29 cellular contexts compared by ENCODE assay signal in genomic region chr2:98142106-98142815, GRCh38. TPM values are rescaled to one million over a fixed set of nuclear protein-coding genes. Genes with fewer than 3 reads are reported as not detected.
DNase-seq lines count a peak whose midpoint lies in the region; ATAC-seq and TF ChIP-seq lines count a peak whose summit lies in the region.
"Had no signal": no experiment of that assay in that cellular context is flagged by ENCODE, and none has a peak within 500 bp of the region (broad histone marks: within the 10 kb centered on the region; RNA-seq: fewer than 3 reads in every experiment).

No MANE protein-coding gene starts in this region.

- peak overlapping the region; percentile 43 for H3K27ac Mint-ChIP-seq in stimulated activated naive B cell treated with anti-CD40 and anti-IgM and Interleukin-4, amounts not matched to agents 10 μg/mL and 1 μg/mL and 100 μg/mL, for 72 hours
- H3K27ac Mint-ChIP-seq in osteocyte (ENCODE audit: unreplicated experiment), result no peak overlapping the region
- no peak overlapping the region for H3K27ac Mint-ChIP-seq in progenitor cell of endocrine pancreas
- H3K27ac Mint-ChIP-seq: activated CD8-positive, alpha-beta memory T cell treated with anti-CD3 and anti-CD28 coated beads, Interleukin-2, amount 10 ng/mL, durations not matched to agents 7 days and 5 days; activated naive CD4-positive, alpha-beta T cell treated with anti-CD3 and anti-CD28 coated beads, Interleukin-2, amount 10 ng/mL, durations not matched to agents 7 days and 5 days; CD4-positive, CD25-positive, alpha-beta regulatory T cell; natural killer cell treated with Interleukin-12 subunit alpha and Interleukin-12 subunit beta and Interleukin-15 and Interleukin-18, amount 100 ng/mL, for 72 hours; T-helper 17 cell had no signal

- H3K36me3 Mint-ChIP-seq in stimulated activated naive B cell treated with anti-CD40 and anti-IgM and Interleukin-4, amounts not matched to agents 10 μg/mL and 1 μg/mL and 100 μg/mL, for 72 hours, result peaks cover 0 to 4% of the 10 kb centered on the region in 2 donors
- H3K36me3 Mint-ChIP-seq in osteocyte (ENCODE audit: unreplicated experiment), result no peaks in the 10 kb centered on the region
- H3K36me3 Mint-ChIP-seq in progenitor cell of endocrine pancreas (ENCODE audit: insufficient read depth), result no peaks in the 10 kb centered on the region
- H3K36me3 Mint-ChIP-seq: activated CD8-positive, alpha-beta memory T cell treated with anti-CD3 and anti-CD28 coated beads, Interleukin-2, amount 10 ng/mL, durations not matched to agents 7 days and 5 days; activated naive CD4-positive, alpha-beta T cell treated with anti-CD3 and anti-CD28 coated beads, Interleukin-2, amount 10 ng/mL, durations not matched to agents 7 days and 5 days; CD4-positive, CD25-positive, alpha-beta regulatory T cell; natural killer cell treated with Interleukin-12 subunit alpha and Interleukin-12 subunit beta and Interleukin-15 and Interleukin-18, amount 100 ng/mL, for 72 hours had no signal

- peak in 1 of 2 donors; percentile 57 for ATAC-seq in stimulated activated naive B cell treated with anti-CD40 and anti-IgM and Interleukin-4, amounts not matched to agents 10 μg/mL and 1 μg/mL and 100 μg/mL, for 72 hours (replicated peaks)
- ATAC-seq: activated CD8-positive, alpha-beta memory T cell treated with anti-CD3 and anti-CD28 coated beads, Interleukin-2, amount 10 ng/mL, durations not matched to agents 7 days and 5 days; natural killer cell treated with Interleukin-12 subunit alpha and Interleukin-12 subunit beta and Interleukin-15 and Interleukin-18, amount 100 ng/mL, for 72 hours; pancreas; T-helper 17 cell had no signal

- H3K9me3 Mint-ChIP-seq in stimulated activated naive B cell treated with anti-CD40 and anti-IgM and Interleukin-4, amounts not matched to agents 10 μg/mL and 1 μg/mL and 100 μg/mL, for 72 hours, result peaks cover 2 to 7% of the 10 kb centered on the region in 2 donors
- H3K9me3 Mint-ChIP-seq in osteocyte (ENCODE audit: unreplicated experiment) (no peaks in the 10 kb centered on the region), progenitor cell of endocrine pancreas (ENCODE audit: low read depth) (no peaks in the 10 kb centered on the region)
- H3K9me3 Mint-ChIP-seq: activated naive CD4-positive, alpha-beta T cell treated with anti-CD3 and anti-CD28 coated beads, Interleukin-2, amount 10 ng/mL, durations not matched to agents 7 days and 5 days; natural killer cell treated with Interleukin-12 subunit alpha and Interleukin-12 subunit beta and Interleukin-15 and Interleukin-18, amount 100 ng/mL, for 72 hours had no signal

- peak; percentile 38 for DNase-seq in activated effector memory CD4-positive, alpha-beta T cell treated with anti-CD3 and anti-CD28 coated beads, Interleukin-2, amount 50 U/mL, for 16 hours
- DNase-seq in activated effector memory CD4-positive, alpha-beta T cell treated with Interleukin-2 at 50 U/mL for 16 hours, result no peak
- DNase-seq in NCI-H82 (lab: John Stamatoyannopoulos, UW), result peak; percentile 65
- DNase-seq in coronary artery (ENCODE audit: low spot score), result peak; percentile 11
- no peak for DNase-seq in stimulated activated naive B cell treated with anti-CD40 and anti-IgM and Interleukin-4, amounts not matched to agents 10 μg/mL and 1 μg/mL and 100 μg/mL, for 72 hours
- no peak for DNase-seq in osteocyte (ENCODE audit: extremely low spot score, unreplicated experiment)
- no peak for DNase-seq in HCEC 1CT
- no peak for DNase-seq in progenitor cell of endocrine pancreas (ENCODE audit: low spot score, unreplicated experiment)
- DNase-seq: 8988T; activated CD8-positive, alpha-beta memory T cell treated with anti-CD3 and anti-CD28 coated beads, Interleukin-2, amount 10 ng/mL, durations not matched to agents 7 days and 5 days; activated naive CD4-positive, alpha-beta T cell treated with anti-CD3 and anti-CD28 coated beads, Interleukin-2, amount 10 ng/mL, durations not matched to agents 7 days and 5 days; amygdala; CD4-positive, CD25-positive, alpha-beta regulatory T cell; Karpas-422; mammary epithelial cell; NCI-H1436; NCI-H2081; pancreas; retina; stimulated activated naive CD4-positive, alpha-beta T cell; T-helper 17 cell; testis had no signal

- no peak overlapping the region for H3K4me3 ChIP-seq in coronary artery
- H3K4me3 ChIP-seq: HAP-1, hepatocyte, pancreas, SK-N-MC, testis had no signal

- no peaks in the 10 kb centered on the region for H3K27me3 Mint-ChIP-seq in stimulated activated naive B cell treated with anti-CD40 and anti-IgM and Interleukin-4, amounts not matched to agents 10 μg/mL and 1 μg/mL and 100 μg/mL, for 72 hours
- H3K27me3 Mint-ChIP-seq in osteocyte (ENCODE audit: unreplicated experiment) (no peaks in the 10 kb centered on the region), progenitor cell of endocrine pancreas (peaks cover 3% of the 10 kb centered on the region)

- H3K27ac ChIP-seq in coronary artery, result no peak overlapping the region
- H3K27ac ChIP-seq: hepatocyte, pancreas, SK-N-MC, testis had no signal

- H3K4me3 Mint-ChIP-seq in stimulated activated naive B cell treated with anti-CD40 and anti-IgM and Interleukin-4, amounts not matched to agents 10 μg/mL and 1 μg/mL and 100 μg/mL, for 72 hours, result no peak overlapping the region
- H3K4me3 Mint-ChIP-seq in osteocyte (ENCODE audit: unreplicated experiment), result no peak overlapping the region
- no peak overlapping the region for H3K4me3 Mint-ChIP-seq in progenitor cell of endocrine pancreas (ENCODE audit: low read depth)
- H3K4me3 Mint-ChIP-seq: activated CD8-positive, alpha-beta memory T cell treated with anti-CD3 and anti-CD28 coated beads, Interleukin-2, amount 10 ng/mL, durations not matched to agents 7 days and 5 days; activated naive CD4-positive, alpha-beta T cell treated with anti-CD3 and anti-CD28 coated beads, Interleukin-2, amount 10 ng/mL, durations not matched to agents 7 days and 5 days; CD4-positive, CD25-positive, alpha-beta regulatory T cell; natural killer cell treated with Interleukin-12 subunit alpha and Interleukin-12 subunit beta and Interleukin-15 and Interleukin-18, amount 100 ng/mL, for 72 hours; T-helper 17 cell had no signal

- TF ChIP-seq CTCF in coronary artery (IDR thresholded peaks at IDR 0.05), result no peak
- TF ChIP-seq CTCF in osteocyte (IDR thresholded peaks at IDR 0.05), result no peak
- TF ChIP-seq CTCF in progenitor cell of endocrine pancreas (IDR thresholded peaks at IDR 0.05; ENCODE audit: unreplicated experiment), result no peak

- peaks cover 8 to 9% of the 10 kb centered on the region in 2 donors for H3K4me1 Mint-ChIP-seq in stimulated activated naive B cell treated with anti-CD40 and anti-IgM and Interleukin-4, amounts not matched to agents 10 μg/mL and 1 μg/mL and 100 μg/mL, for 72 hours
- H3K4me1 Mint-ChIP-seq in osteocyte (ENCODE audit: unreplicated experiment) (no peaks in the 10 kb centered on the region), progenitor cell of endocrine pancreas (ENCODE audit: low read depth) (no peaks in the 10 kb centered on the region)
- H3K4me1 Mint-ChIP-seq: activated CD8-positive, alpha-beta memory T cell treated with anti-CD3 and anti-CD28 coated beads, Interleukin-2, amount 10 ng/mL, durations not matched to agents 7 days and 5 days; activated naive CD4-positive, alpha-beta T cell treated with anti-CD3 and anti-CD28 coated beads, Interleukin-2, amount 10 ng/mL, durations not matched to agents 7 days and 5 days; CD4-positive, CD25-positive, alpha-beta regulatory T cell; T-helper 17 cell had no signal

RNA-seq across cellular contexts. Expression of gene VWA3B, which starts 55.3 kb away (rescaled TPM):
- total RNA-seq in osteocyte, result not detected in 2 replicates
- 0.12 and 0.47 TPM in 2 replicates for total RNA-seq in progenitor cell of endocrine pancreas
- total RNA-seq: activated CD8-positive, alpha-beta memory T cell treated with anti-CD3 and anti-CD28 coated beads, Interleukin-2, amount 10 ng/mL, durations not matched to agents 7 days and 5 days; CD4-positive, CD25-positive, alpha-beta regulatory T cell; Daoy; endothelial cell of umbilical vein; hepatocyte; natural killer cell treated with Interleukin-12 subunit alpha and Interleukin-12 subunit beta and Interleukin-15 and Interleukin-18, amount 100 ng/mL, for 72 hours; skeletal muscle tissue; T-helper 17 cell had no signal

Comparison
In these comparisons a context has a peak if more than half of its experiments do, and no peak if none do; other contexts are left out.
1. DNase-seq: peak in activated effector memory CD4-positive, alpha-beta T cell treated with anti-CD3 and anti-CD28 coated beads, Interleukin-2, amount 50 U/mL, for 16 hours (single experiment), NCI-H82 (single experiment) and coronary artery (single experiment); none in activated effector memory CD4-positive, alpha-beta T cell treated with Interleukin-2 at 50 U/mL for 16 hours (single experiment), stimulated activated naive B cell treated with anti-CD40 and anti-IgM and Interleukin-4, amounts not matched to agents 10 μg/mL and 1 μg/mL and 100 μg/mL, for 72 hours (single experiment), osteocyte (single experiment), HCEC 1CT (single experiment) and progenitor cell of endocrine pancreas (single experiment).